ENCODE assay signal across 20 cellular contexts in genomic region chr17:37116802-37117201, GRCh38.
A peak's percentile ranks its signal among the peaks of the same experiment; 100 is the strongest.
DNase-seq lines count a peak whose midpoint lies in the region; ATAC-seq and TF ChIP-seq lines count a peak whose summit lies in the region.
"Had no signal": no experiment of that assay in that cellular context is flagged by ENCODE, and none has a peak within 500 bp of the region (broad histone marks: within the 10 kb centered on the region; RNA-seq: fewer than 3 reads in every experiment).

No MANE protein-coding gene starts in this region.

- no peak overlapping the region for H2BK12ac ChIP-seq in H9 (ENCODE audit: insufficient read length, low read depth, low read length)

- H3K4me3 Mint-ChIP-seq in H9, result no peak overlapping the region
- H3K4me3 Mint-ChIP-seq: CD4-positive, alpha-beta T cell had no signal

- no peak overlapping the region for H3K4me3 ChIP-seq in iPS-20b (ENCODE audit: low read length)
- H3K4me3 ChIP-seq in breast epithelium, result no peak overlapping the region
- H3K4me3 ChIP-seq: BLaER1 had no signal

- H4K91ac ChIP-seq in H9 (ENCODE audit: insufficient read length, low read depth, low read length), result no peak overlapping the region

- H2BK120ac ChIP-seq in H9 (ENCODE audit: low read depth, low read length, poor library complexity, severe bottlenecking), result no peak overlapping the region

- H2BK15ac ChIP-seq in H9 (ENCODE audit: low read depth, low read length), result no peak overlapping the region

- peaks cover 39 to 48% of the 10 kb centered on the region in 2 experiments for H3K4me1 Mint-ChIP-seq in H9

- TF ChIP-seq CTCF in H9 (conservative IDR thresholded peaks at IDR 0.05) (no peak), breast epithelium (IDR thresholded peaks at IDR 0.05) (no peak)

- peak; percentile 80 for DNase-seq in DMS79 treated with DMSO at 0.1 percent for 48 hours (lab: John Stamatoyannopoulos, UW)
- DNase-seq in H9, result peak; percentile 24
- peak; percentile 44 for DNase-seq in NCI-H2171 treated with DMSO at 0.1 percent for 48 hours (lab: John Stamatoyannopoulos, UW)
- no peak for DNase-seq in Right ventricle myocardium superior
- DNase-seq in breast epithelium (ENCODE audit: low spot score in 2 of 2), result no peak
- no peak for DNase-seq in activated CD4-positive, CD25-positive, alpha-beta regulatory T cell (lab: John Stamatoyannopoulos, UW)
- DNase-seq: CD4-positive, alpha-beta T cell; COR-L47; Karpas-422; MV-4-11; NCI-H1417; NCI-H187 treated with DMSO at 0.1 percent for 48 hours; NCI-H510A; NK-92 treated with Interleukin-12 subunit alpha and Interleukin-12 subunit beta, amount 100 ng/mL, for 24 hours; SIG-M5 had no signal

- no peak overlapping the region for H3K23ac ChIP-seq in H9 (ENCODE audit: insufficient read length, low read depth, low read length)

- H3K79me1 ChIP-seq in H9 (ENCODE audit: insufficient read depth, low read depth, low read length, poor library complexity, severe bottlenecking), result no peaks in the 10 kb centered on the region

- no peak for ATAC-seq in Right ventricle myocardium superior (ENCODE audit: poor library complexity)
- ATAC-seq: HCT116, SK-N-SH treated with all-trans-retinoic acid at 6 μM for 48 hours had no signal

- no peak overlapping the region for H2AFZ ChIP-seq in H9 (ENCODE audit: low read length)

- H3K9ac ChIP-seq in H9 (ENCODE audit: extremely low read depth, insufficient read length, low read length) (no peak overlapping the region), iPS-20b (ENCODE audit: low read depth, low read length) (0 out of 2 replicates have a peak overlapping the region, but pooled peaks have one; percentile 3)
- H3K9ac ChIP-seq: BLaER1 had no signal

- H3K27ac ChIP-seq in H9 (ENCODE audit: insufficient read length, low read depth, low read length) (no peak overlapping the region), iPS-20b (ENCODE audit: low read length) (no peak overlapping the region), breast epithelium (no peak overlapping the region)
- H3K27ac ChIP-seq: BLaER1, RWPE1 had no signal

- peaks cover 2% of the 10 kb centered on the region; the same call in 1 of the 2 replicates for H3K4me1 ChIP-seq in H9 (ENCODE audit: insufficient read depth, low read length)
- peaks cover 29% of the 10 kb centered on the region for H3K4me1 ChIP-seq in iPS-20b (ENCODE audit: insufficient read depth, low read length)
- H3K4me1 ChIP-seq in breast epithelium, result no peaks in the 10 kb centered on the region

- no peaks in the 10 kb centered on the region for H3K23me2 ChIP-seq in H9 (ENCODE audit: insufficient read length, low read depth, low read length, poor library complexity, severe bottlenecking)

- H3K79me2 ChIP-seq in H9 (ENCODE audit: insufficient read depth, low read length), result no peaks in the 10 kb centered on the region

- peaks cover 64% of the 10 kb centered on the region for H3K36me3 ChIP-seq in iPS-20b (ENCODE audit: insufficient read depth, low read depth, low read length)
- no peaks in the 10 kb centered on the region for H3K36me3 ChIP-seq in breast epithelium

- no peaks in the 10 kb centered on the region for H4K20me1 ChIP-seq in H9 (ENCODE audit: control insufficient read depth, insufficient read depth, insufficient read length)
- H4K20me1 ChIP-seq: BLaER1 had no signal

- no peaks in the 10 kb centered on the region for H3K27me3 Mint-ChIP-seq in H9 (ENCODE audit: low read depth)
- H3K27me3 Mint-ChIP-seq: CD4-positive, alpha-beta T cell had no signal

- no peak overlapping the region for H4K8ac ChIP-seq in H9 (replicated peaks; ENCODE audit: insufficient read length, low read depth, low read length)

- intact Hi-C loops in Right ventricle myocardium superior (cut with DNase I), result no loop called here
- intact Hi-C loops in breast epithelium (cut with DNase I; ENCODE audit: low total_unique reads), result no loop called here

- H3K36me3 Mint-ChIP-seq in H9 (ENCODE audit: insufficient read depth in 1 of 3, low read depth in 3 of 3), result peaks cover 26 to 65% (median 54%) of the 10 kb centered on the region in 3 experiments

- H2BK20ac ChIP-seq in H9 (ENCODE audit: low read depth, low read length, poor library complexity, severe bottlenecking), result no peak overlapping the region

- no peak overlapping the region for H3T11ph ChIP-seq in H9 (ENCODE audit: low read length)

- no peak overlapping the region for H3K14ac ChIP-seq in H9 (ENCODE audit: insufficient read depth, low read length)

- H3K9me3 ChIP-seq in H9 (ENCODE audit: control insufficient read depth, low read depth, low read length) (no peaks in the 10 kb centered on the region), iPS-20b (ENCODE audit: insufficient read depth, low read depth, low read length) (no peaks in the 10 kb centered on the region), breast epithelium (no peaks in the 10 kb centered on the region)
- H3K9me3 ChIP-seq: BLaER1 had no signal

- no peak overlapping the region for H3K4ac ChIP-seq in H9 (ENCODE audit: low read depth, low read length)

- TF ChIP-seq POLR2A in breast epithelium (IDR thresholded peaks at IDR 0.05), result no peak

- peak overlapping the region in 2 of 3 experiments; percentile 4 to 97; a peak in 3 of 7 replicates for H3K27ac Mint-ChIP-seq in H9
- H3K27ac Mint-ChIP-seq: CD4-positive, alpha-beta T cell had no signal

- H3K9me3 Mint-ChIP-seq in H9, result no peaks in the 10 kb centered on the region
- H3K9me3 Mint-ChIP-seq: CD4-positive, alpha-beta T cell had no signal

- H3K27me3 ChIP-seq in H9 (ENCODE audit: insufficient read depth, low read length) (no peaks in the 10 kb centered on the region), iPS-20b (ENCODE audit: insufficient read depth, low read length) (no peaks in the 10 kb centered on the region), breast epithelium (no peaks in the 10 kb centered on the region)
- H3K27me3 ChIP-seq: BLaER1 had no signal

- no peak overlapping the region for H2AK5ac ChIP-seq in H9 (ENCODE audit: insufficient read length, low read length)

- H2BK5ac ChIP-seq in H9 (ENCODE audit: insufficient read length, low read length), result no peak overlapping the region

- H3K18ac ChIP-seq in H9 (ENCODE audit: insufficient read length, low read depth, low read length), result no peak overlapping the region

- H3K56ac ChIP-seq in H9 (ENCODE audit: insufficient read length, low read depth, low read length), result no peak overlapping the region

- H4K5ac ChIP-seq in H9 (ENCODE audit: insufficient read length, low read depth, low read length), result no peak overlapping the region

- no CpG with 5 or more reads among the region's 5 CpGs for WGBS in H9 (ENCODE audit: extremely low coverage, insufficient read length, low lambda C conversion rate)

- no peak overlapping the region for H3K4me2 ChIP-seq in H9 (ENCODE audit: insufficient read depth, insufficient read length, low read length)

Comparison
In these comparisons a context has a peak if more than half of its experiments do, and no peak if none do; other contexts are left out.
1. DNase-seq: peak in DMS79 treated with DMSO at 0.1 percent for 48 hours (single experiment), H9 (single experiment) and NCI-H2171 treated with DMSO at 0.1 percent for 48 hours (single experiment); none in Right ventricle myocardium superior (single experiment), breast epithelium (0 of 2) and activated CD4-positive, CD25-positive, alpha-beta regulatory T cell (0 of 4).